In the genomic region with DNA sequence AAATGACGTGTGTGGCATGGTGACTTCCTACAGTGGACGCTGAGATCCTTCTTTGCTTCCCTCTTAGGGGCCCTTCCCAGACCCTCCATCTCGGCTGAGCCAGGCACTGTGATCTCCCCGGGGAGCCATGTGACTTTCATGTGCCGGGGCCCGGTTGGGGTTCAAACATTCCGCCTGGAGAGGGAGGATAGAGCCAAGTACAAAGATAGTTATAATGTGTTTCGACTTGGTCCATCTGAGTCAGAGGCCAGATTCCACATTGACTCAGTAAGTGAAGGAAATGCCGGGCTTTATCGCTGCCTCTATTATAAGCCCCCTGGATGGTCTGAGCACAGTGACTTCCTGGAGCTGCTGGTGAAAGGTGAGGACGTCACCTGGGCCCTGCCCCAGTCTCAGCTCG, we compare ENCODE assay signal across 1 cellular context.
TF ChIP-seq lines count a peak whose summit lies in the region.

No MANE protein-coding gene starts in this region.

TF ChIP-seq in HepG2, 621 proteins besides CTCF, POLR2A, EP300 and RAD21:
- TF ChIP-seq DNMT3B (CRISPR knock-in tag; conservative IDR thresholded peaks at IDR 0.05) = no peak
- TF ChIP-seq TCF7 (IDR thresholded peaks at IDR 0.05; ENCODE audit: low read depth) = peak; percentile 62; the same call in 1 of the 2 replicates
